Comparison of ENCODE assay signal across 10 cellular contexts in genomic region chr17:73650147-73650546, GRCh38. TPM values are rescaled to one million over a fixed set of nuclear protein-coding genes. Genes with fewer than 3 reads are reported as not detected.
A peak's percentile ranks its signal among the peaks of the same experiment; 100 is the strongest.
DNase-seq lines count a peak whose midpoint lies in the region; ATAC-seq, FAIRE-seq and TF ChIP-seq lines count a peak whose summit lies in the region.
"Had no signal": no experiment of that assay in that cellular context is flagged by ENCODE, and none has a peak within 500 bp of the region (broad histone marks: within the 10 kb centered on the region; RNA-seq: fewer than 3 reads in every experiment).

No MANE protein-coding gene starts in this region.

- dilution Hi-C loops in keratinocyte (cut with MboI; ENCODE audit: extremely low pct_ligation_motif_present, low sequenced_read_pairs), result no loop called here

- H3K36me3 Mint-ChIP-seq in Caco-2 (ENCODE audit: insufficient read depth, unreplicated experiment), result no peaks in the 10 kb centered on the region

- no peak overlapping the region for H3K4me3 ChIP-seq in Jurkat, Clone E6-1 (ENCODE audit: low read length)
- H3K4me3 ChIP-seq in keratinocyte (ENCODE audit: control insufficient read depth in 2 of 3, extremely low read depth in 1 of 3, insufficient read depth in 2 of 3, low read depth in 1 of 3, low read length in 3 of 3) (no peak overlapping the region), Caco-2 (ENCODE audit: low read depth, low read length) (no peak overlapping the region)

- POLR2A ChIA-PET in Caco-2 (lab: Charles Lee), result no interaction called here

- no peak for ATAC-seq in HG03196 (IDR thresholded peaks at IDR 0.05; ENCODE audit: unreplicated experiment)

- DNase-seq in COR-L47 (lab: John Stamatoyannopoulos, UW) (peak; percentile 42), SW480 (ENCODE audit: low spot score) (peak; percentile 51), keratinocyte (ENCODE audit: low read depth, low spot score) (no peak), GM10266 (ENCODE audit: extremely low spot score) (no peak), AG08395 (ENCODE audit: low spot score) (no peak), Caco-2 (no peak)
- peak; percentile 22 for DNase-seq in Jurkat, Clone E6-1 (ENCODE audit: low read depth, low spot score)
- DNase-seq: activated naive CD4-positive, alpha-beta T cell treated with anti-CD3 and anti-CD28 coated beads for 36 hours had no signal

- no peaks in the 10 kb centered on the region for H4K20me1 ChIP-seq in keratinocyte (ENCODE audit: control insufficient read depth, extremely low read depth, insufficient read depth, low read length)

- H3K27ac Mint-ChIP-seq in Caco-2 (ENCODE audit: unreplicated experiment), result no peak overlapping the region
- H3K27ac Mint-ChIP-seq: activated naive CD4-positive, alpha-beta T cell treated with anti-CD3 and anti-CD28 coated beads for 36 hours had no signal

- H3K9me1 ChIP-seq in keratinocyte (ENCODE audit: control insufficient read depth, extremely low read depth, insufficient read depth, low read length), result no peaks in the 10 kb centered on the region

- CTCF ChIA-PET in Caco-2 (lab: Charles Lee), result no interaction called here

- intact Hi-C loops in Caco-2 (cut with micrococcal nuclease; ENCODE audit: unreplicated experiment), result no loop called here

- peaks cover 26% of the 10 kb centered on the region for H3K27me3 ChIP-seq in keratinocyte (ENCODE audit: control insufficient read depth, extremely low read depth, insufficient read depth, low read length)
- H3K27me3 ChIP-seq in Caco-2 (replicated peaks; ENCODE audit: control insufficient read depth, insufficient read depth, low read length), result no peaks in the 10 kb centered on the region; the same call in none of the 2 replicates

- no peaks in the 10 kb centered on the region for H3K4me1 Mint-ChIP-seq in Caco-2 (ENCODE audit: low read depth, unreplicated experiment)

- H3K79me2 ChIP-seq in keratinocyte (ENCODE audit: control insufficient read depth, insufficient read depth, low read length), result no peaks in the 10 kb centered on the region

- TF ChIP-seq CTCF in keratinocyte (optimal IDR thresholded peaks at IDR 0.05 in 1 of 3, IDR thresholded peaks at IDR 0.05 in 1 of 3, conservative IDR thresholded peaks at IDR 0.05 in 1 of 3; ENCODE audit: extremely low read depth in 1 of 3, insufficient read depth in 2 of 3, low read length in 3 of 3), result peak; percentile 34 to 76 (median 69)
- no peak for TF ChIP-seq CTCF in GM10266 (IDR thresholded peaks at IDR 0.05; ENCODE audit: control insufficient read depth, insufficient read depth, low read depth, missing control alignments)
- TF ChIP-seq CTCF in Caco-2 (IDR thresholded peaks at IDR 0.05; ENCODE audit: insufficient read depth in 1 of 2, low read depth in 1 of 2, low read length in 1 of 2, severe bottlenecking in 1 of 2, unreplicated experiment in 1 of 2), result no peak

- no peak for FAIRE-seq in keratinocyte (lab: Jason Lieb, UNC)

- H3K4me3 Mint-ChIP-seq in Caco-2 (ENCODE audit: unreplicated experiment), result no peak overlapping the region
- H3K4me3 Mint-ChIP-seq: activated naive CD4-positive, alpha-beta T cell treated with anti-CD3 and anti-CD28 coated beads for 36 hours had no signal

- H3K9me3 Mint-ChIP-seq in Caco-2 (ENCODE audit: unreplicated experiment), result peaks cover 24% of the 10 kb centered on the region

- H2AFZ ChIP-seq in keratinocyte (ENCODE audit: control insufficient read depth, low read length), result no peak overlapping the region

- H3K9me3 ChIP-seq in keratinocyte (ENCODE audit: control insufficient read depth, low read depth, low read length) (no peaks in the 10 kb centered on the region), Caco-2 (peaks cover 12% of the 10 kb centered on the region; the same call in 1 of the 2 replicates)

- BruUV-seq in Caco-2 (replicated peaks; lab: Mats Ljungman, UMichigan), result no TSS peak

- H3K4me2 ChIP-seq in keratinocyte (ENCODE audit: control insufficient read depth, extremely low read depth, insufficient read depth, low read depth, low read length), result no peak overlapping the region

- H3K36me3 ChIP-seq in keratinocyte (ENCODE audit: control insufficient read depth in 2 of 2, extremely low read depth in 1 of 2, insufficient read depth in 2 of 2, low read length in 2 of 2) (no peaks in the 10 kb centered on the region), Caco-2 (ENCODE audit: control insufficient read depth, insufficient read depth, low read length) (no peaks in the 10 kb centered on the region)

- peaks cover 39% of the 10 kb centered on the region for H3K27me3 Mint-ChIP-seq in Caco-2 (ENCODE audit: insufficient read depth, unreplicated experiment)

- H3K9ac ChIP-seq in keratinocyte (ENCODE audit: control insufficient read depth, extremely low read depth, insufficient read depth, low read length), result no peak overlapping the region

- no peak overlapping the region for H3K27ac ChIP-seq in keratinocyte (ENCODE audit: control insufficient read depth, insufficient read depth, low read length)

- H3K4me1 ChIP-seq in keratinocyte (ENCODE audit: control insufficient read depth, extremely low read depth, insufficient read depth, low read length), result no peaks in the 10 kb centered on the region
- no peaks in the 10 kb centered on the region for H3K4me1 ChIP-seq in Caco-2

RNA-seq across cellular contexts. Expression of gene SDK2, which starts 5.9 kb away (rescaled TPM):
- polyA plus RNA-seq in Jurkat, Clone E6-1 (2012; ENCODE audit: insufficient read depth, insufficient read length), result 0.16 TPM
- polyA plus RNA-seq in keratinocyte, result 1.8 to 4.5 TPM (median 2.8 TPM) in 3 replicates
- 3.7 TPM for polyA plus RNA-seq in keratinocyte (2011; ENCODE audit: low read depth)
- 1.5 and 3.2 TPM in 2 replicates for polyA plus RNA-seq in keratinocyte (2011; cell fraction: cytosol; rRNA removed)
- polyA plus RNA-seq in keratinocyte (2011; cell fraction: nucleus; rRNA removed), result 19.9 and 28.4 TPM in 2 replicates
- 7.8 and 12.4 TPM in 2 replicates for polyA plus RNA-seq in keratinocyte (2012; ENCODE audit: low replicate concordance)
- polyA minus RNA-seq in keratinocyte, result 7.4 to 36.6 TPM (median 10.1 TPM) in 3 replicates
- 14.6 TPM for polyA minus RNA-seq in keratinocyte (2011; cell fraction: cytosol; rRNA and poly(A)+ RNA removed)
- polyA minus RNA-seq in keratinocyte (2011; cell fraction: nucleus; rRNA and poly(A)+ RNA removed), result 54.6 and 59.8 TPM in 2 replicates
- total RNA-seq in Caco-2 (2022), result 0.09 and 0.14 TPM in 2 replicates
- total RNA-seq: myocyte had no signal

Comparison
In these comparisons a context has a peak if more than half of its experiments do, and no peak if none do; other contexts are left out.
1. DNase-seq: peak in COR-L47 (single experiment), Jurkat, Clone E6-1 (single experiment) and SW480 (single experiment); none in keratinocyte (single experiment), GM10266 (single experiment), AG08395 (single experiment) and Caco-2 (0 of 2).
2. CTCF ChIP-seq: peak in keratinocyte (3 of 3); none in GM10266 (single experiment) and Caco-2 (0 of 2).